20 cellular contexts compared by ENCODE assay signal in the genomic region with DNA sequence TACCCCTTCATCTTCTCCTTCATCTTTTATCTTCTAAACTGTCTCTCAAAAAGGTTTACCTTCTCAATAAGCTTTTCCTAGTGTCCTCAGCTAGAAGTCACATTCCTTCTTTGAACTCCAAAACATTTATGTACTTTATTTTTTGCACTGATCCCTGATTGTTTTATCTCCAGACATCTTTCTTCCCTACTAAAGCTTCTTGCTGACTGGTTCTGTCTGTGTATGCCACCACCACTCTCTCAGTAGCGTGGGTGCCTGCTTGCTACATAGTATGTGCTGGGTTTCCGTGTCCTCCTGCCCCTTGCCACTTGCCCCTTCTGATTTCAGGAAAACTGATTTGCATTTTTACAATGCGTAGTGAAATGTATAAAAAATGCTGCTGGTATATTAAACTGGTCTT. TPM values are rescaled to one million over a fixed set of nuclear protein-coding genes. Genes with fewer than 3 reads are reported as not detected.
DNase-seq lines count a peak whose midpoint lies in the region; ATAC-seq lines count a peak whose summit lies in the region.
"Had no signal": no experiment of that assay in that cellular context is flagged by ENCODE, and none has a peak within 500 bp of the region (broad histone marks: within the 10 kb centered on the region; RNA-seq: fewer than 3 reads in every experiment).

No MANE protein-coding gene starts in this region.

- no peak overlapping the region for H3K4me3 ChIP-seq in mesenchymal stem cell (ENCODE audit: insufficient read depth in 1 of 2, low read depth in 1 of 2, low read length in 2 of 2)

- H3K9me3 ChIP-seq in mesenchymal stem cell (ENCODE audit: control insufficient read depth, low read length), result no peaks in the 10 kb centered on the region

- H3K36me3 ChIP-seq in mesenchymal stem cell (ENCODE audit: control insufficient read depth in 1 of 2, insufficient read depth in 2 of 2, low read depth in 1 of 2, low read length in 2 of 2), result peaks cover 0 to 11% of the 10 kb centered on the region in 2 experiments

- H3K9ac ChIP-seq in mesenchymal stem cell (ENCODE audit: low read length), result no peak overlapping the region

- peak overlapping the region; percentile 80 for H4K91ac ChIP-seq in mesenchymal stem cell (ENCODE audit: low read length)

- no peak overlapping the region for H3K27ac ChIP-seq in mesenchymal stem cell (ENCODE audit: low read length, poor library complexity, severe bottlenecking)

- H4K8ac ChIP-seq in mesenchymal stem cell (ENCODE audit: low read length), result no peak overlapping the region

- H3K36me3 Mint-ChIP-seq in activated T-helper 17 cell treated with anti-CD3 and anti-CD28 coated beads, Interleukin-2, amount 50 U/mL, for 72 hours (ENCODE audit: low read depth), result peaks cover 4% of the 10 kb centered on the region

- no peak overlapping the region for H3K23ac ChIP-seq in mesenchymal stem cell (ENCODE audit: low read length in 2 of 2)

- H3K4ac ChIP-seq in mesenchymal stem cell (ENCODE audit: low read depth in 1 of 2, low read length in 2 of 2), result no peak overlapping the region

- H3K79me1 ChIP-seq in mesenchymal stem cell (replicated peaks; ENCODE audit: low read length, poor library complexity, severe bottlenecking), result peaks cover 21% of the 10 kb centered on the region

- H3K14ac ChIP-seq in mesenchymal stem cell (ENCODE audit: low read length in 2 of 2), result no peak overlapping the region

- no peak overlapping the region for H3K4me3 Mint-ChIP-seq in activated T-helper 17 cell treated with anti-CD3 and anti-CD28 coated beads, Interleukin-2, amount 50 U/mL, for 72 hours

- H2BK12ac ChIP-seq in mesenchymal stem cell (ENCODE audit: low read length in 2 of 2), result peak overlapping the region in 1 of 2 experiments; percentile 80

- no peak overlapping the region for H2AK5ac ChIP-seq in mesenchymal stem cell (ENCODE audit: low read length, severe bottlenecking)

- H3K4me1 Mint-ChIP-seq in activated T-helper 17 cell treated with anti-CD3 and anti-CD28 coated beads, Interleukin-2, amount 50 U/mL, for 72 hours, result peaks cover 33% of the 10 kb centered on the region

- WGBS in mesenchymal stem cell, result 95% methylated on average over 2 of the region's 3 CpGs

- no peak overlapping the region for H3K4me2 ChIP-seq in mesenchymal stem cell (ENCODE audit: low read length, poor library complexity, severe bottlenecking)

- H3K27me3 ChIP-seq in mesenchymal stem cell (ENCODE audit: control insufficient read depth in 1 of 2, insufficient read depth in 1 of 2, low read length in 2 of 2), result no peaks in the 10 kb centered on the region

- no peak overlapping the region for H2BK5ac ChIP-seq in mesenchymal stem cell (ENCODE audit: low read depth, low read length, poor library complexity, severe bottlenecking)

- DNase-seq in NCI-H526 (lab: John Stamatoyannopoulos, UW), result peak; percentile 10 to 19
- no peak for DNase-seq in NCI-H526 treated with DMSO at 0.1 percent for 48 hours (lab: John Stamatoyannopoulos, UW)
- DNase-seq in mesenchymal stem cell, result no peak
- DNase-seq in epidermal melanocyte (ENCODE audit: insufficient read length, low spot score), result no peak
- DNase-seq in NCI-H524 (lab: John Stamatoyannopoulos, UW), result no peak
- DNase-seq in ureter (ENCODE audit: low spot score), result no peak
- DNase-seq: 8988T, DMS 273 treated with DMSO at 0.1 percent for 48 hours, DND-41, GOT3, KG1, MV-4-11, NCI-H1694 treated with DMSO at 0.1 percent for 48 hours, NCI-H2227 treated with DMSO at 0.1 percent for 48 hours, NCI-H510A treated with DMSO at 0.1 percent for 48 hours, PC-3, RPMI8226, SIG-M5 had no signal

- no peak for ATAC-seq in activated T-helper 17 cell treated with anti-CD3 and anti-CD28 coated beads, Interleukin-2, amount 50 U/mL, for 72 hours (replicated peaks)
- no peak for ATAC-seq in GM21723 (IDR thresholded peaks at IDR 0.05; ENCODE audit: unreplicated experiment)

- no peak overlapping the region for H2AFZ ChIP-seq in mesenchymal stem cell (ENCODE audit: low read depth, low read length)

- H3K4me1 ChIP-seq in mesenchymal stem cell (ENCODE audit: control insufficient read depth, insufficient read depth, low read depth, low read length), result peaks cover 2% of the 10 kb centered on the region

- no peaks in the 10 kb centered on the region for H3K9me3 Mint-ChIP-seq in activated T-helper 17 cell treated with anti-CD3 and anti-CD28 coated beads, Interleukin-2, amount 50 U/mL, for 72 hours

- no peaks in the 10 kb centered on the region for H3K27me3 Mint-ChIP-seq in activated T-helper 17 cell treated with anti-CD3 and anti-CD28 coated beads, Interleukin-2, amount 50 U/mL, for 72 hours

- H3K18ac ChIP-seq in mesenchymal stem cell (ENCODE audit: low read depth in 1 of 2, low read length in 2 of 2), result no peak overlapping the region

- H3K27ac Mint-ChIP-seq in activated T-helper 17 cell treated with anti-CD3 and anti-CD28 coated beads, Interleukin-2, amount 50 U/mL, for 72 hours, result peak overlapping the region; percentile 2

- H2BK15ac ChIP-seq in mesenchymal stem cell (ENCODE audit: low read depth, poor library complexity, severe bottlenecking), result no peak overlapping the region

- no peak overlapping the region for H2BK120ac ChIP-seq in mesenchymal stem cell (ENCODE audit: low read depth, low read length)

RNA-seq across cellular contexts. Expression of a gene that starts 24.0 kb away (rescaled TPM):
- total RNA-seq in activated T-helper 17 cell treated with anti-CD3 and anti-CD28 coated beads, Interleukin-2, amount 50 U/mL, for 72 hours, result 10 to 100 TPM; 11.1 to 20.2 TPM
- 18.7 TPM for polyA plus RNA-seq in mesenchymal stem cell (2013, experiment 1 of 2)
- polyA plus RNA-seq in mesenchymal stem cell (2013, experiment 2 of 2), result 18.4 TPM
- total RNA-seq in ureter, result 20.2 TPM

RNA-seq across cellular contexts. Expression of a gene that starts 24.3 kb away (rescaled TPM):
- 10 to 100 TPM; 36.8 to 46.0 TPM for total RNA-seq in activated T-helper 17 cell treated with anti-CD3 and anti-CD28 coated beads, Interleukin-2, amount 50 U/mL, for 72 hours
- polyA plus RNA-seq in mesenchymal stem cell (2013, experiment 1 of 2), result 14.8 TPM
- 13.9 TPM for polyA plus RNA-seq in mesenchymal stem cell (2013, experiment 2 of 2)
- total RNA-seq in ureter, result 28.7 TPM

Comparison
In these comparisons a context has a peak if more than half of its experiments do, and no peak if none do; other contexts are left out.
1. DNase-seq: peak in NCI-H526 (2 of 2); none in NCI-H526 treated with DMSO at 0.1 percent for 48 hours (single experiment), mesenchymal stem cell (single experiment), epidermal melanocyte (single experiment), NCI-H524 (0 of 2) and ureter (single experiment).